2 cellular contexts compared by ENCODE assay signal in genomic region chr19:16834747-16835146, GRCh38.
TF ChIP-seq lines count a peak whose summit lies in the region.

No MANE protein-coding gene starts in this region.

TF ChIP-seq in endothelial cell of umbilical vein, 7 proteins besides CTCF, POLR2A, EP300 and RAD21:
- TF ChIP-seq JUN (IDR thresholded peaks at IDR 0.05; ENCODE audit: borderline replicate concordance, insufficient read depth, insufficient read length, low read depth) (no peak), EZH2 (IDR thresholded peaks at IDR 0.05; ENCODE audit: borderline replicate concordance, low read depth, low read length, severe bottlenecking) (no peak), POLR2AphosphoS5 (IDR thresholded peaks at IDR 0.05; ENCODE audit: insufficient read depth, low read depth, low read length) (no peak), GATA2 (IDR thresholded peaks at IDR 0.05; ENCODE audit: insufficient read depth, insufficient read length, low read depth, low read length) (no peak), MAX (IDR thresholded peaks at IDR 0.05; ENCODE audit: insufficient read depth, insufficient read length) (no peak), MYC (IDR thresholded peaks at IDR 0.05; ENCODE audit: low read depth, low read length) (no peak), FOS (IDR thresholded peaks at IDR 0.05; ENCODE audit: borderline replicate concordance, insufficient read depth, low read length) (no peak)

TF ChIP-seq in SK-N-SH treated with all-trans-retinoic acid at 6 μM for 48 hours, 23 proteins besides CTCF, POLR2A, EP300 and RAD21:
- no peak for TF ChIP-seq BACH2 (CRISPR knock-in tag; IDR thresholded peaks at IDR 0.05; ENCODE audit: borderline replicate concordance)
- no peak for TF ChIP-seq CREB5 (CRISPR knock-in tag; IDR thresholded peaks at IDR 0.05; ENCODE audit: low read depth)
- no peak for TF ChIP-seq TCF4 (CRISPR knock-in tag; IDR thresholded peaks at IDR 0.05; ENCODE audit: borderline replicate concordance)
- TF ChIP-seq ZFP3 (CRISPR knock-in tag; IDR thresholded peaks at IDR 0.05), result no peak
- TF ChIP-seq ZNF8 (CRISPR knock-in tag; IDR thresholded peaks at IDR 0.05), result no peak
- TF ChIP-seq ZFP30 (CRISPR knock-in tag; IDR thresholded peaks at IDR 0.05), result no peak
- no peak for TF ChIP-seq SNAI2 (CRISPR knock-in tag; IDR thresholded peaks at IDR 0.05)
- no peak for TF ChIP-seq ZC3H10 (CRISPR knock-in tag; IDR thresholded peaks at IDR 0.05)
- TF ChIP-seq PATZ1 (CRISPR knock-in tag; IDR thresholded peaks at IDR 0.05; ENCODE audit: borderline replicate concordance), result no peak
- TF ChIP-seq CSDC2 (CRISPR knock-in tag; IDR thresholded peaks at IDR 0.05), result no peak
- TF ChIP-seq PPARA (CRISPR knock-in tag; IDR thresholded peaks at IDR 0.05; ENCODE audit: borderline replicate concordance), result no peak
- TF ChIP-seq GLIS3 (CRISPR knock-in tag; IDR thresholded peaks at IDR 0.05), result no peak
- no peak for TF ChIP-seq RARB (CRISPR knock-in tag; IDR thresholded peaks at IDR 0.05)
- no peak for TF ChIP-seq TSHZ2 (CRISPR knock-in tag; IDR thresholded peaks at IDR 0.05)
- TF ChIP-seq OSR1 (CRISPR knock-in tag; IDR thresholded peaks at IDR 0.05), result no peak
- no peak for TF ChIP-seq ZNF70 (CRISPR knock-in tag; IDR thresholded peaks at IDR 0.05)
- no peak for TF ChIP-seq ZNF565 (CRISPR knock-in tag; conservative IDR thresholded peaks at IDR 0.05; ENCODE audit: low read depth)
- no peak for TF ChIP-seq ISL1 (CRISPR knock-in tag; IDR thresholded peaks at IDR 0.05)
TF ChIP-seq in SK-N-SH treated with all-trans-retinoic acid at 6 μM for 48 hours: peak in this region for 0.
